ENCODE assay signal across 11 cellular contexts in the genomic region with DNA sequence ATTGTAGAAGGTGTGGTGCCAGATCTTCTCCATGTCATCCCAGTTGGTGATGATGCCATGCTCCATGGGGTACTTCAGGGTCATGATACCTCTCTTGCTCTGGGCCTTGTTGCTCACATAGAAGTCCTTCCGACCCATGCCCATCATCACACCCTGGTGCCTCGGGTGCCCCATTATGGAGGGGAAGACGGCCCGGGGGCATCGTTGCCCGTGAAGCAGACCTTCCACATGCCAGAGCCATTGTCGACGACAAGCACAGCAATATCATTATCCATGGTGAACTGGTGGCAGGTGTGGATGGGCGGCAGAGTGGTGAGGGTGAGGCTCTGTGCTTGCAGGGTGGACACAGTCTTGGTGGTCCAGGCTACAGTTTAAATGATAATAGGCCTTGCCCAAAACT.
"Had no signal": no experiment of that assay in that cellular context is flagged by ENCODE, and none has a peak within 500 bp of the region (broad histone marks: within the 10 kb centered on the region; RNA-seq: fewer than 3 reads in every experiment).

No MANE protein-coding gene starts in this region.

- H2AFZ ChIP-seq: GM23248, GM23338 had no signal

- H3K9ac ChIP-seq: GM23248 had no signal

- H3K4me2 ChIP-seq: GM23338 had no signal

- ATAC-seq: GM23338, HCT116 had no signal

- H3K4me3 ChIP-seq: GM23248, GM23338, HAP-1 had no signal

- H3K4me3 Mint-ChIP-seq: GM23338, H9, HFFc6 had no signal

- FAIRE-seq: H1, H54 had no signal

- H3K9me3 ChIP-seq: HAP-1 had no signal

- H3K4me1 ChIP-seq: HAP-1 had no signal

- H3K4me1 Mint-ChIP-seq: GM23338, H9 had no signal

- DNase-seq: GM23248, GOT3, H7, H9, HCEC 1CT, HFFc6 had no signal

- H3K27ac Mint-ChIP-seq: GM23338, HFFc6 had no signal

- H3K27ac ChIP-seq: GM23248 had no signal

- H3K9me3 Mint-ChIP-seq: HFFc6 had no signal
